Comparison of ENCODE assay signal across 1 cellular context in the genomic region with DNA sequence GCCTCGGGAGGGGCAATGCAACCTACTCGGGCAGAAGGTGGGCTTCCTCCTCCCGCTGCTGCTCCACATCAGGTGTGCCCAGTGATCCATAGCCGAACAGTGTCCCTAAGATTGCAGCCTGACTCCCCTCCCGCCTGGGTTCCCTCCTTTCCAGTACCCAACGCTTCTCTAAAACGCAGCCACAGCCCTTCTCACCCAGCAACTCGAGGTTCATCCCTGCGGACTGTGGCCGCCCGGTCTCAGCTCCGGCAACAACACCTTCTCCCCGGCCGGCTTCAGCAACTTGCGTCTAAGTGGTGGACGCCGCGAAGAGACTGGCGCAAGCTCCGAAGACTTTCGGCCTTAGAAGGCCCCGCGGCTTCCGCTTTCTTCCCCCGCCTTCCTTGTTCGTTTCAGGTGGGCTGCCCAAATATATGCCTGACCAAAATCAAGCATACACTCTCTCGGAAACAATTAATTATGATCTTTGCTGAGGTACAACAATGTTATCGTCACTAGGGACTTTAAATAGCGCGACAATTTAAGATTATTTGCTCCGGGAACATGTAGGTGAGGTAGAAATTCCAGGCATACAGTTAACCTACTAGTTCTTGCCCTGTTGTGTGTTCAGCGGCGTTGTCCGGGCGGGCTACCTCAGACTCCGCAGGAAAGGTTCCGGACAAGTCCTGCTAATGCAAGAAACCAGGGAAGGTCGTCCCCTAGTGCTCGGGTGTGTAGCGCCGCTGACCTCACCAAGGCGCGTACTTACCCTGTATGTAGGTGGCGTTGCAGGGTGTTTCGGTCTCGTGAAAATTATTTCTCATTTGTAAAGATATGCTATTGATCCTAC.
TF ChIP-seq lines count a peak whose summit lies in the region.

A gene with protein sequence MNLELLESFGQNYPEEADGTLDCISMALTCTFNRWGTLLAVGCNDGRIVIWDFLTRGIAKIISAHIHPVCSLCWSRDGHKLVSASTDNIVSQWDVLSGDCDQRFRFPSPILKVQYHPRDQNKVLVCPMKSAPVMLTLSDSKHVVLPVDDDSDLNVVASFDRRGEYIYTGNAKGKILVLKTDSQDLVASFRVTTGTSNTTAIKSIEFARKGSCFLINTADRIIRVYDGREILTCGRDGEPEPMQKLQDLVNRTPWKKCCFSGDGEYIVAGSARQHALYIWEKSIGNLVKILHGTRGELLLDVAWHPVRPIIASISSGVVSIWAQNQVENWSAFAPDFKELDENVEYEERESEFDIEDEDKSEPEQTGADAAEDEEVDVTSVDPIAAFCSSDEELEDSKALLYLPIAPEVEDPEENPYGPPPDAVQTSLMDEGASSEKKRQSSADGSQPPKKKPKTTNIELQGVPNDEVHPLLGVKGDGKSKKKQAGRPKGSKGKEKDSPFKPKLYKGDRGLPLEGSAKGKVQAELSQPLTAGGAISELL (minus strand): TSS at position 319 of the 829 bp plus-strand sequence. CDS start 105 bp downstream, at position 214.

TF ChIP-seq in K562, 482 proteins besides CTCF, POLR2A, EP300 and RAD21 (continued from another document and continues in another):
- TF ChIP-seq CLOCK (CRISPR knock-in tag; IDR thresholded peaks at IDR 0.05; ENCODE audit: borderline replicate concordance) (no peak), ZNF140 (CRISPR knock-in tag; IDR thresholded peaks at IDR 0.05) (no peak), ARID1B (IDR thresholded peaks at IDR 0.05) (peak; percentile 71), SRSF3 (IDR thresholded peaks at IDR 0.05; ENCODE audit: insufficient read depth, low read length) (no peak), ZNF12 (CRISPR knock-in tag; IDR thresholded peaks at IDR 0.05) (0 out of 2 replicates have a peak, but pooled peaks have one; percentile 30), ILK (tag; IDR thresholded peaks at IDR 0.05; ENCODE audit: borderline replicate concordance, low read depth) (no peak), MAFG (tag; conservative IDR thresholded peaks at IDR 0.05) (no peak), ZBTB40 (IDR thresholded peaks at IDR 0.05) (peak; percentile 98), ZBTB40 (CRISPR knock-in tag; IDR thresholded peaks at IDR 0.05) (no peak), CBX3 (IDR thresholded peaks at IDR 0.05; ENCODE audit: borderline replicate concordance in 1 of 2, low read length in 2 of 2) (peak in 1 of 2 experiments; percentile 99; a peak in 2 of 3 replicates), NUFIP1 (IDR thresholded peaks at IDR 0.05; ENCODE audit: partially characterized antibody) (peak; percentile 96), CBX1 (IDR thresholded peaks at IDR 0.05; ENCODE audit: low read depth) (peak; percentile 90), SNRNP70 (optimal IDR thresholded peaks at IDR 0.05; ENCODE audit: low read depth, low read length) (no peak), HMG20B (CRISPR knock-in tag; IDR thresholded peaks at IDR 0.05) (no peak), ZNF217 (CRISPR knock-in tag; IDR thresholded peaks at IDR 0.05) (no peak), GABPB1 (CRISPR knock-in tag; IDR thresholded peaks at IDR 0.05) (peak; percentile 99), ETV1 (tag; conservative IDR thresholded peaks at IDR 0.05; ENCODE audit: low read depth) (peak; percentile 84), PTRF (tag; IDR thresholded peaks at IDR 0.05) (no peak), SNIP1 (IDR thresholded peaks at IDR 0.05; ENCODE audit: low read depth) (no peak; the same call in 1 of the 2 replicates), TEAD4 (IDR thresholded peaks at IDR 0.05; ENCODE audit: low read length) (peak; percentile 83), TEAD4 (CRISPR knock-in tag; IDR thresholded peaks at IDR 0.05; ENCODE audit: borderline replicate concordance) (no peak), SIRT6 (IDR thresholded peaks at IDR 0.05; ENCODE audit: low read depth, low read length) (no peak), RBM17 (IDR thresholded peaks at IDR 0.05; ENCODE audit: borderline replicate concordance, low read depth, low read length) (no peak), KLF10 (CRISPR knock-in tag; IDR thresholded peaks at IDR 0.05) (no peak), NRF1 (conservative IDR thresholded peaks at IDR 0.05 in 1 of 2, IDR thresholded peaks at IDR 0.05 in 1 of 2) (peak; percentile 85 to 88), ZNF511 (CRISPR knock-in tag; IDR thresholded peaks at IDR 0.05) (peak; percentile 60), DNMT1 (IDR thresholded peaks at IDR 0.05) (peak; percentile 17; the same call in 1 of the 2 replicates), NCOA6 (IDR thresholded peaks at IDR 0.05) (0 out of 2 replicates have a peak, but pooled peaks have one; percentile 31), ZNF133 (CRISPR knock-in tag; IDR thresholded peaks at IDR 0.05) (no peak), SMARCA4 (IDR thresholded peaks at IDR 0.05) (peak; percentile 82), ZFPM2 (CRISPR knock-in tag; IDR thresholded peaks at IDR 0.05) (0 out of 2 replicates have a peak, but pooled peaks have one; percentile 33), EZH2 (IDR thresholded peaks at IDR 0.05; ENCODE audit: borderline replicate concordance, low read depth, low read length) (no peak; the same call in 1 of the 2 replicates), GTF2E2 (tag; IDR thresholded peaks at IDR 0.05) (peak; percentile 89), ZNF583 (CRISPR knock-in tag; IDR thresholded peaks at IDR 0.05) (peak; percentile 40; the same call in 1 of the 2 replicates), ZNF780A (CRISPR knock-in tag; IDR thresholded peaks at IDR 0.05) (no peak), MCM2 (IDR thresholded peaks at IDR 0.05; ENCODE audit: low read depth) (no peak)
- TF ChIP-seq, protein P1, sequence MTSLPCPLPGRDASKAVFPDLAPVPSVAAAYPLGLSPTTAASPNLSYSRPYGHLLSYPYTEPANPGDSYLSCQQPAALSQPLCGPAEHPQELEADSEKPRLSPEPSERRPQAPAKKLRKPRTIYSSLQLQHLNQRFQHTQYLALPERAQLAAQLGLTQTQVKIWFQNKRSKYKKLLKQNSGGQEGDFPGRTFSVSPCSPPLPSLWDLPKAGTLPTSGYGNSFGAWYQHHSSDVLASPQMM (CRISPR knock-in tag; IDR thresholded peaks at IDR 0.05), result no peak
- TF ChIP-seq, protein P2, sequence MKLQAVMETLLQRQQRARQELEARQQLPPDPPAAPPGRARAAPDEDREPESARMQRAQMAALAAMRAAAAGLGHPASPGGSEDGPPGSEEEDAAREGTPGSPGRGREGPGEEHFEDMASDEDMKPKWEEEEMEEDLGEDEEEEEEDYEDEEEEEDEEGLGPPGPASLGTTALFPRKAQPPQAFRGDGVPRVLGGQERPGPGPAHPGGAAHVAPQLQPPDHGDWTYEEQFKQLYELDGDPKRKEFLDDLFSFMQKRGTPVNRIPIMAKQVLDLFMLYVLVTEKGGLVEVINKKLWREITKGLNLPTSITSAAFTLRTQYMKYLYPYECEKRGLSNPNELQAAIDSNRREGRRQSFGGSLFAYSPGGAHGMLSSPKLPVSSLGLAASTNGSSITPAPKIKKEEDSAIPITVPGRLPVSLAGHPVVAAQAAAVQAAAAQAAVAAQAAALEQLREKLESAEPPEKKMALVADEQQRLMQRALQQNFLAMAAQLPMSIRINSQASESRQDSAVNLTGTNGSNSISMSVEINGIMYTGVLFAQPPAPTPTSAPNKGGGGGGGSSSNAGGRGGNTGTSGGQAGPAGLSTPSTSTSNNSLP (IDR thresholded peaks at IDR 0.05; ENCODE audit: borderline replicate concordance, low read depth, low read length), result no peak
- TF ChIP-seq, protein P3, sequence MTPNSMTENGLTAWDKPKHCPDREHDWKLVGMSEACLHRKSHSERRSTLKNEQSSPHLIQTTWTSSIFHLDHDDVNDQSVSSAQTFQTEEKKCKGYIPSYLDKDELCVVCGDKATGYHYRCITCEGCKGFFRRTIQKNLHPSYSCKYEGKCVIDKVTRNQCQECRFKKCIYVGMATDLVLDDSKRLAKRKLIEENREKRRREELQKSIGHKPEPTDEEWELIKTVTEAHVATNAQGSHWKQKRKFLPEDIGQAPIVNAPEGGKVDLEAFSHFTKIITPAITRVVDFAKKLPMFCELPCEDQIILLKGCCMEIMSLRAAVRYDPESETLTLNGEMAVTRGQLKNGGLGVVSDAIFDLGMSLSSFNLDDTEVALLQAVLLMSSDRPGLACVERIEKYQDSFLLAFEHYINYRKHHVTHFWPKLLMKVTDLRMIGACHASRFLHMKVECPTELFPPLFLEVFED (CRISPR knock-in tag; conservative IDR thresholded peaks at IDR 0.05), result 0 out of 2 replicates have a peak, but pooled peaks have one; percentile 30
- TF ChIP-seq, protein P4, sequence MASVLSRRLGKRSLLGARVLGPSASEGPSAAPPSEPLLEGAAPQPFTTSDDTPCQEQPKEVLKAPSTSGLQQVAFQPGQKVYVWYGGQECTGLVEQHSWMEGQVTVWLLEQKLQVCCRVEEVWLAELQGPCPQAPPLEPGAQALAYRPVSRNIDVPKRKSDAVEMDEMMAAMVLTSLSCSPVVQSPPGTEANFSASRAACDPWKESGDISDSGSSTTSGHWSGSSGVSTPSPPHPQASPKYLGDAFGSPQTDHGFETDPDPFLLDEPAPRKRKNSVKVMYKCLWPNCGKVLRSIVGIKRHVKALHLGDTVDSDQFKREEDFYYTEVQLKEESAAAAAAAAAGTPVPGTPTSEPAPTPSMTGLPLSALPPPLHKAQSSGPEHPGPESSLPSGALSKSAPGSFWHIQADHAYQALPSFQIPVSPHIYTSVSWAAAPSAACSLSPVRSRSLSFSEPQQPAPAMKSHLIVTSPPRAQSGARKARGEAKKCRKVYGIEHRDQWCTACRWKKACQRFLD (CRISPR knock-in tag; IDR thresholded peaks at IDR 0.05), result peak; percentile 92; the same call in 1 of the 2 replicates
